Comparison of ENCODE assay signal across 1 cellular context in the genomic region with DNA sequence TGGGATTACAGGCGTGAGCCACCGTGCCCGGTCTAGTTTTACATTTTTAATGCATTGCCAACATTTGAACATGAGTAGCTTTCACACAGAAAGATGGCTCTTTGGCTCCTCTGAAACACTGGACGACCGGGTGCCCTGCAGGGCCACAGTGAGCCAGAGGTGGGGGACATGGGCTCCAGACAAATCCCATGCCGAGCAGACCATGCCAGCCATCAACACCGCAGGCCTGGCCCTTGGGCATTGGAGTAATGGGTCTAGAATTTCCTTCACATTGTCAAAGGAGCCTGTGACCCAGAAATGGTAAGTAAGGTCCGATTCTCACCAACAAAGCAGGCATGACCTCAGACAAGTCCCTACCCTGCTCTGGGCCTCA.
TF ChIP-seq lines count a peak whose summit lies in the region.

No MANE protein-coding gene starts in this region.

TF ChIP-seq in K562, 482 proteins besides CTCF, POLR2A, EP300 and RAD21 (continued from another document):
- no peak for TF ChIP-seq PYGO2 (tag; IDR thresholded peaks at IDR 0.05)
- TF ChIP-seq, protein P1, sequence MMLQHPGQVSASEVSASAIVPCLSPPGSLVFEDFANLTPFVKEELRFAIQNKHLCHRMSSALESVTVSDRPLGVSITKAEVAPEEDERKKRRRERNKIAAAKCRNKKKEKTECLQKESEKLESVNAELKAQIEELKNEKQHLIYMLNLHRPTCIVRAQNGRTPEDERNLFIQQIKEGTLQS (IDR thresholded peaks at IDR 0.05), result no peak
- TF ChIP-seq, protein P1 (CRISPR knock-in tag; conservative IDR thresholded peaks at IDR 0.05), result no peak
- TF ChIP-seq, protein P2, sequence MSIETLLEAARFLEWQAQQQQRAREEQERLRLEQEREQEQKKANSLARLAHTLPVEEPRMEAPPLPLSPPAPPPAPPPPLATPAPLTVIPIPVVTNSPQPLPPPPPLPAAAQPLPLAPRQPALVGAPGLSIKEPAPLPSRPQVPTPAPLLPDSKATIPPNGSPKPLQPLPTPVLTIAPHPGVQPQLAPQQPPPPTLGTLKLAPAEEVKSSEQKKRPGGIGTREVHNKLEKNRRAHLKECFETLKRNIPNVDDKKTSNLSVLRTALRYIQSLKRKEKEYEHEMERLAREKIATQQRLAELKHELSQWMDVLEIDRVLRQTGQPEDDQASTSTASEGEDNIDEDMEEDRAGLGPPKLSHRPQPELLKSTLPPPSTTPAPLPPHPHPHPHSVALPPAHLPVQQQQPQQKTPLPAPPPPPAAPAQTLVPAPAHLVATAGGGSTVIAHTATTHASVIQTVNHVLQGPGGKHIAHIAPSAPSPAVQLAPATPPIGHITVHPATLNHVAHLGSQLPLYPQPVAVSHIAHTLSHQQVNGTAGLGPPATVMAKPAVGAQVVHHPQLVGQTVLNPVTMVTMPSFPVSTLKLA (conservative IDR thresholded peaks at IDR 0.05), result no peak
- no peak for TF ChIP-seq POLR2H (tag; IDR thresholded peaks at IDR 0.05; ENCODE audit: low read depth)
